In the genomic region with DNA sequence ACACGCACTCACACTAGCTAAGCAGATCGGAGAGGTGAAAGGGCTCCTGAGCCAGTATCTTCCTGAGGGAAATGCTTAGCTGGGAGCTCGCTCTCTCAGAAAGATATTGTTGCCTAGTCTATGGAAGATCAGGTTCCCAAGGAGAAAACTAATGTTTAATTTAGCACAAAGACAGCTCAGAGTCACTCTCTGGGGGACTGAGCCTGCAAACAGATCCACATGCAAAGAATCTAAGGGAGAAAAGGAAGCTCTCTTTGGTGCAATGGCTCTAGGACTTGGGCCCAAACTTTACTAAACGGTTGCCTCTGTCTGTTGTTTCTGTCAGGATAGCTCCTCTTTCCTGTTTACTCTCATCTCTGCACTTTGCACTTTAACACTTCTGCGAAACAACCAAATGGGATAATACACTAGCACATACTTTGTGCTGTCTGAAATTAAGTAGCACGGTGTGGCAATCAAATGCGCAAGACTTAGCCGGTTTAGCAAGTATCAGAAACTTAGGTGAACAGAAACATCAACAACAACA, we compare ENCODE assay signal across 13 cellular contexts. TPM values are rescaled to one million over a fixed set of nuclear protein-coding genes. Genes with fewer than 3 reads are reported as not detected.
DNase-seq lines count a peak whose midpoint lies in the region; ATAC-seq and TF ChIP-seq lines count a peak whose summit lies in the region.
"Had no signal": no experiment of that assay in that cellular context is flagged by ENCODE, and none has a peak within 500 bp of the region (broad histone marks: within the 10 kb centered on the region; RNA-seq: fewer than 3 reads in every experiment).

No MANE protein-coding gene starts in this region.

- no peak overlapping the region for H3K9ac ChIP-seq in SK-N-SH

- peak overlapping the region; percentile 27 for H3K4me2 ChIP-seq in SK-N-SH

- peaks cover 81% of the 10 kb centered on the region for H3K4me1 Mint-ChIP-seq in CD8-positive, alpha-beta T cell (ENCODE audit: low read depth)
- peaks cover 82% of the 10 kb centered on the region for H3K4me1 Mint-ChIP-seq in osteocyte (ENCODE audit: unreplicated experiment)

- no peak for TF ChIP-seq EP300 in SK-N-SH (IDR thresholded peaks at IDR 0.05; ENCODE audit: borderline replicate concordance in 1 of 2, low read depth in 1 of 2, low read length in 1 of 2)

- no peak overlapping the region for H3K27ac ChIP-seq in CD8-positive, alpha-beta T cell (ENCODE audit: low read depth, low read length)
- H3K27ac ChIP-seq in SK-N-SH (ENCODE audit: low read depth in 2 of 2, low read length in 1 of 2), result peak overlapping the region in 1 of 2 experiments; percentile 59; a peak in 1 of 4 replicates
- H3K27ac ChIP-seq: SK-N-MC had no signal

- no peak for DNase-seq in CD8-positive, alpha-beta T cell
- DNase-seq in SK-N-SH (no peak), Right ventricle myocardium superior (no peak), osteocyte (ENCODE audit: extremely low spot score, unreplicated experiment) (no peak), KG1 (lab: John Stamatoyannopoulos, UW) (no peak), GF-D8 (lab: John Stamatoyannopoulos, UW) (no peak)
- no peak for DNase-seq in activated CD8-positive, alpha-beta memory T cell treated with anti-CD3 and anti-CD28 coated beads for 24 hours
- DNase-seq: DND-41, NCI-H2081 had no signal

- H3K9me3 Mint-ChIP-seq in CD8-positive, alpha-beta T cell, result no peaks in the 10 kb centered on the region
- no peaks in the 10 kb centered on the region for H3K9me3 Mint-ChIP-seq in osteocyte (ENCODE audit: unreplicated experiment)
- H3K9me3 Mint-ChIP-seq: memory B cell had no signal

- peaks cover 84% of the 10 kb centered on the region for H3K4me1 ChIP-seq in CD8-positive, alpha-beta T cell (ENCODE audit: insufficient read depth, low read length)
- H3K4me1 ChIP-seq in SK-N-SH (ENCODE audit: control insufficient read depth in 1 of 2, insufficient read depth in 2 of 2, low read depth in 1 of 2, low read length in 1 of 2), result peaks cover 0 to 56% of the 10 kb centered on the region in 2 experiments

- H3K27me3 Mint-ChIP-seq in CD8-positive, alpha-beta T cell (ENCODE audit: low read depth), result no peaks in the 10 kb centered on the region
- no peaks in the 10 kb centered on the region for H3K27me3 Mint-ChIP-seq in osteocyte (ENCODE audit: unreplicated experiment)
- H3K27me3 Mint-ChIP-seq: memory B cell had no signal

- H3K4me3 ChIP-seq in CD8-positive, alpha-beta T cell (ENCODE audit: low read depth, low read length), result no peak overlapping the region
- H3K4me3 ChIP-seq in SK-N-SH (ENCODE audit: low read depth in 2 of 2, low read length in 1 of 2), result no peak overlapping the region
- H3K4me3 ChIP-seq: SK-N-MC had no signal

- peak overlapping the region; percentile 66 for H3K27ac Mint-ChIP-seq in CD8-positive, alpha-beta T cell
- H3K27ac Mint-ChIP-seq in osteocyte (ENCODE audit: unreplicated experiment), result peak overlapping the region; percentile 91
- H3K27ac Mint-ChIP-seq: memory B cell had no signal

- H3K36me3 Mint-ChIP-seq in CD8-positive, alpha-beta T cell, result peaks cover 50% of the 10 kb centered on the region
- H3K36me3 Mint-ChIP-seq in osteocyte (ENCODE audit: unreplicated experiment), result peaks cover 14% of the 10 kb centered on the region

- H3K36me3 ChIP-seq in CD8-positive, alpha-beta T cell (ENCODE audit: insufficient read depth, low read length), result no peaks in the 10 kb centered on the region
- H3K36me3 ChIP-seq in SK-N-SH (replicated peaks in 1 of 2; ENCODE audit: control insufficient read depth in 1 of 2, insufficient read depth in 2 of 2, low read length in 1 of 2), result peaks cover 17 to 22% of the 10 kb centered on the region in 2 experiments

- H2AFZ ChIP-seq in SK-N-SH (ENCODE audit: low read depth), result no peak overlapping the region

- no peaks in the 10 kb centered on the region for H3K9me3 ChIP-seq in CD8-positive, alpha-beta T cell (ENCODE audit: low read length)
- H3K9me3 ChIP-seq in SK-N-SH, result no peaks in the 10 kb centered on the region

- no peaks in the 10 kb centered on the region for H3K9me2 ChIP-seq in SK-N-SH

- CTCF ChIA-PET in CD8-positive, alpha-beta T cell (lab: Charles Lee), result interaction anchor here (1.0 to 1.8 kb wide), 4 partner anchors 10 to 244 kb away, joined by 3 to 13 read pairs (median 4); partner anchors contain the start of gene MAML2
- CTCF ChIA-PET in SK-N-SH (lab: Yijun Ruan, JAX), result interaction anchor here (1.0 to 3.9 kb wide), 2 partner anchors 11 to 240 kb away, joined by 3 to 16 read pairs; partner anchors contain the start of gene MAML2

- H3F3A ChIP-seq in SK-N-SH (replicated peaks; ENCODE audit: insufficient read depth), result peaks cover 47% of the 10 kb centered on the region

- no peaks in the 10 kb centered on the region for H3K27me3 ChIP-seq in CD8-positive, alpha-beta T cell (ENCODE audit: insufficient read depth, low read length)
- H3K27me3 ChIP-seq in SK-N-SH (ENCODE audit: insufficient read depth), result no peaks in the 10 kb centered on the region

- peak overlapping the region; percentile 46 for H3K4me3 Mint-ChIP-seq in CD8-positive, alpha-beta T cell
- peak overlapping the region; percentile 19 for H3K4me3 Mint-ChIP-seq in osteocyte (ENCODE audit: unreplicated experiment)
- H3K4me3 Mint-ChIP-seq: memory B cell had no signal

- H4K20me1 ChIP-seq in SK-N-SH (ENCODE audit: insufficient read depth), result peaks cover 14% of the 10 kb centered on the region; the same call in 1 of the 2 replicates

- ATAC-seq in CD8-positive, alpha-beta T cell, result no peak
- peak; percentile 43 for ATAC-seq in Right ventricle myocardium superior (ENCODE audit: poor library complexity)
- no peak for ATAC-seq in GM18505 (IDR thresholded peaks at IDR 0.05; ENCODE audit: unreplicated experiment)
- ATAC-seq: HCT116 had no signal

- POLR2A ChIA-PET in CD8-positive, alpha-beta T cell (lab: Charles Lee), result interaction anchor here (0.6 to 1.3 kb wide), 4 partner anchors 111 to 360 kb away, joined by 3 to 4 read pairs (median 3); no protein-coding TSS in a partner anchor
- POLR2A ChIA-PET in SK-N-SH (lab: Yijun Ruan, JAX), result interaction anchor here (0.7 kb wide), 1 partner anchor 1997 kb away, joined by 3 read pairs; no protein-coding TSS in a partner anchor

- peaks cover 100% of the 10 kb centered on the region for H3K79me2 ChIP-seq in SK-N-SH (ENCODE audit: insufficient read depth)

- WGBS in SK-N-SH (ENCODE audit: low lambda C conversion rate), result 96% methylated on average over 8 of the region's 8 CpGs

- intact Hi-C loops in CD8-positive, alpha-beta T cell (cut with DNase I, micrococcal nuclease), result no loop called here
- intact Hi-C loops in Right ventricle myocardium superior (cut with DNase I), result no loop called here

- TF ChIP-seq POLR2A in GM18505 (IDR thresholded peaks at IDR 0.05; ENCODE audit: borderline replicate concordance, extremely low read depth, insufficient read depth, insufficient read length), result no peak

- no peak for TF ChIP-seq CTCF in CD8-positive, alpha-beta T cell (IDR thresholded peaks at IDR 0.05)
- TF ChIP-seq CTCF in SK-N-SH (IDR thresholded peaks at IDR 0.05) (no peak), osteocyte (IDR thresholded peaks at IDR 0.05) (no peak)

- TF ChIP-seq RAD21 in SK-N-SH (IDR thresholded peaks at IDR 0.05; ENCODE audit: low read length), result no peak

TF ChIP-seq in SK-N-SH, 30 proteins besides CTCF, POLR2A, EP300 and RAD21 (continues in another document):
- TF ChIP-seq JUND (IDR thresholded peaks at IDR 0.05) (no peak), NRF1 (IDR thresholded peaks at IDR 0.05; ENCODE audit: low read depth, low read length) (no peak), FOXM1 (IDR thresholded peaks at IDR 0.05; ENCODE audit: low read depth) (no peak), RCOR1 (IDR thresholded peaks at IDR 0.05; ENCODE audit: low read length) (no peak), SMC3 (IDR thresholded peaks at IDR 0.05; ENCODE audit: low read depth, low read length) (no peak), USF2 (IDR thresholded peaks at IDR 0.05; ENCODE audit: borderline replicate concordance, low read depth, low read length) (no peak), TCF12 (IDR thresholded peaks at IDR 0.05) (no peak), TAF1 (IDR thresholded peaks at IDR 0.05; ENCODE audit: borderline replicate concordance, low read depth, low read length) (no peak), POLR2AphosphoS5 (IDR thresholded peaks at IDR 0.05; ENCODE audit: low read depth, low read length) (no peak), MEF2A (IDR thresholded peaks at IDR 0.05; ENCODE audit: borderline replicate concordance, low read depth) (no peak), YY1 (IDR thresholded peaks at IDR 0.05; ENCODE audit: low read depth) (no peak), RFX5 (IDR thresholded peaks at IDR 0.05; ENCODE audit: low read length) (no peak), ELF1 (IDR thresholded peaks at IDR 0.05) (no peak), FOSL2 (IDR thresholded peaks at IDR 0.05; ENCODE audit: borderline replicate concordance, low read depth) (no peak), NFIC (IDR thresholded peaks at IDR 0.05; ENCODE audit: borderline replicate concordance) (no peak), SIN3A (IDR thresholded peaks at IDR 0.05; ENCODE audit: borderline replicate concordance, low read depth, low read length) (no peak), RXRA (IDR thresholded peaks at IDR 0.05; ENCODE audit: borderline replicate concordance, low read depth) (no peak)

RNA-seq across cellular contexts. Expression of gene MAML2, which starts 10.7 kb away (rescaled TPM):
- 10 to 100 TPM; 41.2 to 42.3 TPM for total RNA-seq in CD8-positive, alpha-beta T cell
- 20.1 and 24.5 TPM in 2 replicates for polyA plus RNA-seq in SK-N-SH (2012; rRNA removed)
- 16.5 and 20.7 TPM in 2 replicates for polyA plus RNA-seq in SK-N-SH (2012; cell fraction: cytosol; rRNA removed)
- polyA plus RNA-seq in SK-N-SH (2012; cell fraction: nucleus; rRNA removed), result 8.9 and 22.7 TPM in 2 replicates
- 4.5 TPM for total RNA-seq in Right ventricle myocardium superior
- total RNA-seq in osteocyte, result 28.0 and 29.3 TPM in 2 replicates

RNA-seq across cellular contexts. Expression of gene CCDC82, which starts 57.4 kb away (rescaled TPM):
- 10 to 100 TPM; 20.0 to 23.0 TPM for total RNA-seq in CD8-positive, alpha-beta T cell
- polyA plus RNA-seq in SK-N-SH (2012; rRNA removed), result 8.7 and 12.8 TPM in 2 replicates
- polyA plus RNA-seq in SK-N-SH (2012; cell fraction: cytosol; rRNA removed), result 10.2 and 14.8 TPM in 2 replicates
- polyA plus RNA-seq in SK-N-SH (2012; cell fraction: nucleus; rRNA removed), result 10.8 and 29.1 TPM in 2 replicates
- total RNA-seq in Right ventricle myocardium superior (12.7 TPM), osteocyte (20.8 and 22.2 TPM in 2 replicates)

RNA-seq across cellular contexts. Expression of gene JRKL, which starts 57.5 kb away (rescaled TPM):
- total RNA-seq in CD8-positive, alpha-beta T cell, result 1 to 10 TPM; 2.5 to 2.6 TPM
- 3.8 and 5.3 TPM in 2 replicates for polyA plus RNA-seq in SK-N-SH (2012; rRNA removed)
- polyA plus RNA-seq in SK-N-SH (2012; cell fraction: cytosol; rRNA removed), result 7.5 and 9.1 TPM in 2 replicates
- polyA plus RNA-seq in SK-N-SH (2012; cell fraction: nucleus; rRNA removed), result 0.83 and 3.0 TPM in 2 replicates
- total RNA-seq in Right ventricle myocardium superior (6.5 TPM), osteocyte (10.6 and 12.0 TPM in 2 replicates)
